Comparison of ENCODE assay signal across 1 cellular context in genomic region chr6:33761922-33762629, GRCh38.
A peak's percentile ranks its signal among the peaks of the same experiment; 100 is the strongest.
TF ChIP-seq lines count a peak whose summit lies in the region.

No MANE protein-coding gene starts in this region.

TF ChIP-seq in HepG2, 621 proteins besides CTCF, POLR2A, EP300 and RAD21 (continued from another document and continues in another):
- TF ChIP-seq, protein P1, sequence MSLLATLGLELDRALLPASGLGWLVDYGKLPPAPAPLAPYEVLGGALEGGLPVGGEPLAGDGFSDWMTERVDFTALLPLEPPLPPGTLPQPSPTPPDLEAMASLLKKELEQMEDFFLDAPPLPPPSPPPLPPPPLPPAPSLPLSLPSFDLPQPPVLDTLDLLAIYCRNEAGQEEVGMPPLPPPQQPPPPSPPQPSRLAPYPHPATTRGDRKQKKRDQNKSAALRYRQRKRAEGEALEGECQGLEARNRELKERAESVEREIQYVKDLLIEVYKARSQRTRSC (CRISPR knock-in tag; IDR thresholded peaks at IDR 0.05; ENCODE audit: low read depth), result no peak
- TF ChIP-seq ZNF549 (CRISPR knock-in tag; IDR thresholded peaks at IDR 0.05) (no peak), ZNF142 (CRISPR knock-in tag; IDR thresholded peaks at IDR 0.05) (peak; percentile 59; the same call in 1 of the 2 replicates), JDP2 (CRISPR knock-in tag; IDR thresholded peaks at IDR 0.05; ENCODE audit: borderline replicate concordance) (no peak), SIN3A (IDR thresholded peaks at IDR 0.05; ENCODE audit: borderline replicate concordance, low read depth, low read length) (peak; percentile 24; the same call in 1 of the 2 replicates), SP2 (CRISPR knock-in tag; IDR thresholded peaks at IDR 0.05) (no peak), ZBTB7B (CRISPR knock-in tag; IDR thresholded peaks at IDR 0.05) (peak; percentile 90; the same call in 1 of the 2 replicates), MAFF (IDR thresholded peaks at IDR 0.05; ENCODE audit: low read depth, low read length) (no peak), KDM5A (IDR thresholded peaks at IDR 0.05; ENCODE audit: borderline replicate concordance, low read length) (no peak), ISX (CRISPR knock-in tag; conservative IDR thresholded peaks at IDR 0.05) (no peak), ZBTB38 (CRISPR knock-in tag; IDR thresholded peaks at IDR 0.05) (peak; percentile 58; the same call in 1 of the 2 replicates), ZNF660 (CRISPR knock-in tag; IDR thresholded peaks at IDR 0.05; ENCODE audit: borderline replicate concordance, low read depth) (no peak), ZNF510 (CRISPR knock-in tag; IDR thresholded peaks at IDR 0.05; ENCODE audit: low read depth) (no peak), ZNF569 (CRISPR knock-in tag; IDR thresholded peaks at IDR 0.05; ENCODE audit: borderline replicate concordance) (no peak), MXI1 (IDR thresholded peaks at IDR 0.05; ENCODE audit: borderline replicate concordance, low read depth, low read length) (peak; percentile 89; the same call in 2 of the 3 replicates), PHB2 (IDR thresholded peaks at IDR 0.05; ENCODE audit: partially characterized antibody) (no peak), ZNF687 (CRISPR knock-in tag; IDR thresholded peaks at IDR 0.05) (peak; percentile 88), RAD51 (IDR thresholded peaks at IDR 0.05; ENCODE audit: borderline replicate concordance) (no peak), ZBTB3 (CRISPR knock-in tag; IDR thresholded peaks at IDR 0.05; ENCODE audit: borderline replicate concordance, low read depth) (no peak), ATF1 (CRISPR knock-in tag; IDR thresholded peaks at IDR 0.05) (no peak), ZNF670 (CRISPR knock-in tag; IDR thresholded peaks at IDR 0.05; ENCODE audit: borderline replicate concordance) (no peak), ZNF556 (CRISPR knock-in tag; IDR thresholded peaks at IDR 0.05; ENCODE audit: borderline replicate concordance) (peak; percentile 89; the same call in 1 of the 2 replicates), ZHX2 (IDR thresholded peaks at IDR 0.05; ENCODE audit: low read depth) (no peak), ZHX2 (CRISPR knock-in tag; IDR thresholded peaks at IDR 0.05; ENCODE audit: borderline replicate concordance) (no peak), ZFP62 (CRISPR knock-in tag; IDR thresholded peaks at IDR 0.05) (no peak)
- TF ChIP-seq, protein P2, sequence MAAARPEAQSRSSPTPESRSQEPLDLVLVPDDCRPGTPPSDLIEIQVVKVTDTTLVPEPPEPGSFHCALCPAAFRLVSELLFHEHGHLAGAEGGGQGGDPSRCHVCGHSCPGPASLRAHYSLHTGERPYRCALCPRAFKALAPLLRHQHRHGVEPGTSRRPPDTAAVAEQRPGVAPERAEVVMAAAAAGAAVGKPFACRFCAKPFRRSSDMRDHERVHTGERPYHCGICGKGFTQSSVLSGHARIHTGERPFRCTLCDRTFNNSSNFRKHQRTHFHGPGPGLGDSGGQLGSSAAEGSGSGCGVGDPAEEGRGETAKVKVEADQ (CRISPR knock-in tag; IDR thresholded peaks at IDR 0.05; ENCODE audit: borderline replicate concordance), result peak; percentile 56; the same call in 1 of the 2 replicates
- TF ChIP-seq, protein P3, sequence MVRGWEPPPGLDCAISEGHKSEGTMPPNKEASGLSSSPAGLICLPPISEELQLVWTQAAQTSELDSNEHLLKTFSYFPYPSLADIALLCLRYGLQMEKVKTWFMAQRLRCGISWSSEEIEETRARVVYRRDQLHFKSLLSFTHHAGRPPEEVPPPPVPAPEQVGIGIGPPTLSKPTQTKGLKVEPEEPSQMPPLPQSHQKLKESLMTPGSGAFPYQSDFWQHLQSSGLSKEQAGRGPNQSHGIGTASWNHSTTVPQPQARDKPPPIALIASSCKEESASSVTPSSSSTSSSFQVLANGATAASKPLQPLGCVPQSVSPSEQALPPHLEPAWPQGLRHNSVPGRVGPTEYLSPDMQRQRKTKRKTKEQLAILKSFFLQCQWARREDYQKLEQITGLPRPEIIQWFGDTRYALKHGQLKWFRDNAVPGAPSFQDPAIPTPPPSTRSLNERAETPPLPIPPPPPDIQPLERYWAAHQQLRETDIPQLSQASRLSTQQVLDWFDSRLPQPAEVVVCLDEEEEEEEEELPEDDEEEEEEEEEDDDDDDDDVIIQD (CRISPR knock-in tag; IDR thresholded peaks at IDR 0.05; ENCODE audit: low read depth), result peak; percentile 25; the same call in 1 of the 2 replicates
- TF ChIP-seq, protein P4, sequence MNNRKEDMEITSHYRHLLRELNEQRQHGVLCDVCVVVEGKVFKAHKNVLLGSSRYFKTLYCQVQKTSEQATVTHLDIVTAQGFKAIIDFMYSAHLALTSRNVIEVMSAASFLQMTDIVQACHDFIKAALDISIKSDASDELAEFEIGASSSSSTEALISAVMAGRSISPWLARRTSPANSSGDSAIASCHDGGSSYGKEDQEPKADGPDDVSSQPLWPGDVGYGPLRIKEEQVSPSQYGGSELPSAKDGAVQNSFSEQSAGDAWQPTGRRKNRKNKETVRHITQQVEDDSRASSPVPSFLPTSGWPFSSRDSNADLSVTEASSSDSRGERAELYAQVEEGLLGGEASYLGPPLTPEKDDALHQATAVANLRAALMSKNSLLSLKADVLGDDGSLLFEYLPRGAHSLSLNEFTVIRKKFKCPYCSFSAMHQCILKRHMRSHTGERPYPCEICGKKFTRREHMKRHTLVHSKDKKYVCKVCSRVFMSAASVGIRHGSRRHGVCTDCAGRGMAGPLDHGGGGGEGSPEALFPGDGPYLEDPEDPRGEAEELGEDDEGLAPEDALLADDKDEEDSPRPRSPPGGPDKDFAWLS (CRISPR knock-in tag; IDR thresholded peaks at IDR 0.05; ENCODE audit: borderline replicate concordance), result peak; percentile 89
- TF ChIP-seq, protein P5, sequence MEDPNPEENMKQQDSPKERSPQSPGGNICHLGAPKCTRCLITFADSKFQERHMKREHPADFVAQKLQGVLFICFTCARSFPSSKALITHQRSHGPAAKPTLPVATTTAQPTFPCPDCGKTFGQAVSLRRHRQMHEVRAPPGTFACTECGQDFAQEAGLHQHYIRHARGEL (CRISPR knock-in tag; IDR thresholded peaks at IDR 0.05), result 0 out of 2 replicates have a peak, but pooled peaks have one; percentile 31
- TF ChIP-seq, protein P6, sequence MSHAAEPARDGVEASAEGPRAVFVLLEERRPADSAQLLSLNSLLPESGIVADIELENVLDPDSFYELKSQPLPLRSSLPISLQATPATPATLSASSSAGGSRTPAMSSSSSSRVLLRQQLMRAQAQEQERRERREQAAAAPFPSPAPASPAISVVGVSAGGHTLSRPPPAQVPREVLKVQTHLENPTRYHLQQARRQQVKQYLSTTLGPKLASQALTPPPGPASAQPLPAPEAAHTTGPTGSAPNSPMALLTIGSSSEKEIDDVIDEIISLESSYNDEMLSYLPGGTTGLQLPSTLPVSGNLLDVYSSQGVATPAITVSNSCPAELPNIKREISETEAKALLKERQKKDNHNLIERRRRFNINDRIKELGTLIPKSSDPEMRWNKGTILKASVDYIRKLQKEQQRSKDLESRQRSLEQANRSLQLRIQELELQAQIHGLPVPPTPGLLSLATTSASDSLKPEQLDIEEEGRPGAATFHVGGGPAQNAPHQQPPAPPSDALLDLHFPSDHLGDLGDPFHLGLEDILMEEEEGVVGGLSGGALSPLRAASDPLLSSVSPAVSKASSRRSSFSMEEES (CRISPR knock-in tag; IDR thresholded peaks at IDR 0.05), result peak; percentile 70
